ENCODE assay signal across 4 cellular contexts in the genomic region with DNA sequence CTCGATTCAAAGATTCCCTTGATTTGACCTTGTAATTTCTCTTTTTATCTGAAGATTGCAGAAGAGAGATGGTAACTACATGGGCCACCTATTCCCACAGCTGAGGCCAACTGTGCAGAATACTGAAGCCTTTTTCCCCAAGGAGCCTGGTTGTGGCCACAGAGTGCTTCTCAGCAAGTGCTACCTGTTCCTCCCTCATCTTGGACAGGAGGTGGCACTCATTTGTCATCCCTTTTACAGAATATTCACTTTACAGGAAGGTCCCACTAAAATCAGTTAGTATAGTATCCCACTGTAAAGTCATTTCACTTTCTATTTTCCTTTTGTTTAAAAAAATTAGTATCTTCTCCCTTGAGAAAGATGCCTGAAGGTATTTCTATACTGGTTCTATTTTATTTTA.
TF ChIP-seq lines count a peak whose summit lies in the region.

No MANE protein-coding gene starts in this region.

TF ChIP-seq in A549, 52 proteins besides CTCF, POLR2A, EP300 and RAD21:
- TF ChIP-seq, protein P1, sequence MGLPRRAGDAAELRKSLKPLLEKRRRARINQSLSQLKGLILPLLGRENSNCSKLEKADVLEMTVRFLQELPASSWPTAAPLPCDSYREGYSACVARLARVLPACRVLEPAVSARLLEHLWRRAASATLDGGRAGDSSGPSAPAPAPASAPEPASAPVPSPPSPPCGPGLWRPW (IDR thresholded peaks at IDR 0.05) = no peak
- TF ChIP-seq FOXS1 (CRISPR knock-in tag; IDR thresholded peaks at IDR 0.05) = no peak
- TF ChIP-seq EHF (CRISPR knock-in tag; IDR thresholded peaks at IDR 0.05) = no peak
- TF ChIP-seq POLR2AphosphoS2 (conservative IDR thresholded peaks at IDR 0.05; ENCODE audit: low read length) = no peak
- no peak for TF ChIP-seq HOXA7 (CRISPR knock-in tag; IDR thresholded peaks at IDR 0.05)
- no peak for TF ChIP-seq NPAS2 (CRISPR knock-in tag; IDR thresholded peaks at IDR 0.05; ENCODE audit: borderline replicate concordance)
- TF ChIP-seq, protein P2, sequence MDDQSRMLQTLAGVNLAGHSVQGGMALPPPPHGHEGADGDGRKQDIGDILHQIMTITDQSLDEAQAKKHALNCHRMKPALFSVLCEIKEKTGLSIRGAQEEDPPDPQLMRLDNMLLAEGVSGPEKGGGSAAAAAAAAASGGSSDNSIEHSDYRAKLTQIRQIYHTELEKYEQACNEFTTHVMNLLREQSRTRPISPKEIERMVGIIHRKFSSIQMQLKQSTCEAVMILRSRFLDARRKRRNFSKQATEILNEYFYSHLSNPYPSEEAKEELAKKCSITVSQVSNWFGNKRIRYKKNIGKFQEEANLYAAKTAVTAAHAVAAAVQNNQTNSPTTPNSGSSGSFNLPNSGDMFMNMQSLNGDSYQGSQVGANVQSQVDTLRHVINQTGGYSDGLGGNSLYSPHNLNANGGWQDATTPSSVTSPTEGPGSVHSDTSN (IDR thresholded peaks at IDR 0.05) = no peak

TF ChIP-seq in GM23338, 12 proteins besides CTCF, POLR2A, EP300 and RAD21 (continues in another document):
- TF ChIP-seq CREB1 (CRISPR knock-in tag; IDR thresholded peaks at IDR 0.05; ENCODE audit: low read depth) = no peak
- TF ChIP-seq, protein P3, sequence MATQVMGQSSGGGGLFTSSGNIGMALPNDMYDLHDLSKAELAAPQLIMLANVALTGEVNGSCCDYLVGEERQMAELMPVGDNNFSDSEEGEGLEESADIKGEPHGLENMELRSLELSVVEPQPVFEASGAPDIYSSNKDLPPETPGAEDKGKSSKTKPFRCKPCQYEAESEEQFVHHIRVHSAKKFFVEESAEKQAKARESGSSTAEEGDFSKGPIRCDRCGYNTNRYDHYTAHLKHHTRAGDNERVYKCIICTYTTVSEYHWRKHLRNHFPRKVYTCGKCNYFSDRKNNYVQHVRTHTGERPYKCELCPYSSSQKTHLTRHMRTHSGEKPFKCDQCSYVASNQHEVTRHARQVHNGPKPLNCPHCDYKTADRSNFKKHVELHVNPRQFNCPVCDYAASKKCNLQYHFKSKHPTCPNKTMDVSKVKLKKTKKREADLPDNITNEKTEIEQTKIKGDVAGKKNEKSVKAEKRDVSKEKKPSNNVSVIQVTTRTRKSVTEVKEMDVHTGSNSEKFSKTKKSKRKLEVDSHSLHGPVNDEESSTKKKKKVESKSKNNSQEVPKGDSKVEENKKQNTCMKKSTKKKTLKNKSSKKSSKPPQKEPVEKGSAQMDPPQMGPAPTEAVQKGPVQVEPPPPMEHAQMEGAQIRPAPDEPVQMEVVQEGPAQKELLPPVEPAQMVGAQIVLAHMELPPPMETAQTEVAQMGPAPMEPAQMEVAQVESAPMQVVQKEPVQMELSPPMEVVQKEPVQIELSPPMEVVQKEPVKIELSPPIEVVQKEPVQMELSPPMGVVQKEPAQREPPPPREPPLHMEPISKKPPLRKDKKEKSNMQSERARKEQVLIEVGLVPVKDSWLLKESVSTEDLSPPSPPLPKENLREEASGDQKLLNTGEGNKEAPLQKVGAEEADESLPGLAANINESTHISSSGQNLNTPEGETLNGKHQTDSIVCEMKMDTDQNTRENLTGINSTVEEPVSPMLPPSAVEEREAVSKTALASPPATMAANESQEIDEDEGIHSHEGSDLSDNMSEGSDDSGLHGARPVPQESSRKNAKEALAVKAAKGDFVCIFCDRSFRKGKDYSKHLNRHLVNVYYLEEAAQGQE (IDR thresholded peaks at IDR 0.05; ENCODE audit: unreplicated experiment) = no peak
- no peak for TF ChIP-seq STAT1 (IDR thresholded peaks at IDR 0.05; ENCODE audit: unreplicated experiment)
- TF ChIP-seq, protein P4, sequence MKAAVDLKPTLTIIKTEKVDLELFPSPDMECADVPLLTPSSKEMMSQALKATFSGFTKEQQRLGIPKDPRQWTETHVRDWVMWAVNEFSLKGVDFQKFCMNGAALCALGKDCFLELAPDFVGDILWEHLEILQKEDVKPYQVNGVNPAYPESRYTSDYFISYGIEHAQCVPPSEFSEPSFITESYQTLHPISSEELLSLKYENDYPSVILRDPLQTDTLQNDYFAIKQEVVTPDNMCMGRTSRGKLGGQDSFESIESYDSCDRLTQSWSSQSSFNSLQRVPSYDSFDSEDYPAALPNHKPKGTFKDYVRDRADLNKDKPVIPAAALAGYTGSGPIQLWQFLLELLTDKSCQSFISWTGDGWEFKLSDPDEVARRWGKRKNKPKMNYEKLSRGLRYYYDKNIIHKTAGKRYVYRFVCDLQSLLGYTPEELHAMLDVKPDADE (IDR thresholded peaks at IDR 0.05) = no peak

TF ChIP-seq in H1, 55 proteins besides CTCF, POLR2A, EP300 and RAD21:
- TF ChIP-seq CHD1 (IDR thresholded peaks at IDR 0.05; ENCODE audit: low read depth, low read length) (no peak), PHF8 (conservative IDR thresholded peaks at IDR 0.05; ENCODE audit: low read depth, low read length) (no peak), SIRT6 (IDR thresholded peaks at IDR 0.05; ENCODE audit: low read length) (no peak), FOSL1 (IDR thresholded peaks at IDR 0.05; ENCODE audit: insufficient read depth, low read depth, low read length) (no peak), GTF2F1 (IDR thresholded peaks at IDR 0.05; ENCODE audit: borderline replicate concordance, low read depth, low read length) (no peak), CREB1 (IDR thresholded peaks at IDR 0.05) (no peak)

TF ChIP-seq in HepG2, 621 proteins besides CTCF, POLR2A, EP300 and RAD21:
- TF ChIP-seq STAG1 (CRISPR knock-in tag; IDR thresholded peaks at IDR 0.05) (peak; percentile 47), SMC3 (IDR thresholded peaks at IDR 0.05; ENCODE audit: low read length) (peak; percentile 19; the same call in 1 of the 2 replicates), MED1 (CRISPR knock-in tag; IDR thresholded peaks at IDR 0.05) (no peak), MED13 (CRISPR knock-in tag; IDR thresholded peaks at IDR 0.05) (no peak), ZNF282 (IDR thresholded peaks at IDR 0.05; ENCODE audit: partially characterized antibody) (no peak)
- TF ChIP-seq, protein P5, sequence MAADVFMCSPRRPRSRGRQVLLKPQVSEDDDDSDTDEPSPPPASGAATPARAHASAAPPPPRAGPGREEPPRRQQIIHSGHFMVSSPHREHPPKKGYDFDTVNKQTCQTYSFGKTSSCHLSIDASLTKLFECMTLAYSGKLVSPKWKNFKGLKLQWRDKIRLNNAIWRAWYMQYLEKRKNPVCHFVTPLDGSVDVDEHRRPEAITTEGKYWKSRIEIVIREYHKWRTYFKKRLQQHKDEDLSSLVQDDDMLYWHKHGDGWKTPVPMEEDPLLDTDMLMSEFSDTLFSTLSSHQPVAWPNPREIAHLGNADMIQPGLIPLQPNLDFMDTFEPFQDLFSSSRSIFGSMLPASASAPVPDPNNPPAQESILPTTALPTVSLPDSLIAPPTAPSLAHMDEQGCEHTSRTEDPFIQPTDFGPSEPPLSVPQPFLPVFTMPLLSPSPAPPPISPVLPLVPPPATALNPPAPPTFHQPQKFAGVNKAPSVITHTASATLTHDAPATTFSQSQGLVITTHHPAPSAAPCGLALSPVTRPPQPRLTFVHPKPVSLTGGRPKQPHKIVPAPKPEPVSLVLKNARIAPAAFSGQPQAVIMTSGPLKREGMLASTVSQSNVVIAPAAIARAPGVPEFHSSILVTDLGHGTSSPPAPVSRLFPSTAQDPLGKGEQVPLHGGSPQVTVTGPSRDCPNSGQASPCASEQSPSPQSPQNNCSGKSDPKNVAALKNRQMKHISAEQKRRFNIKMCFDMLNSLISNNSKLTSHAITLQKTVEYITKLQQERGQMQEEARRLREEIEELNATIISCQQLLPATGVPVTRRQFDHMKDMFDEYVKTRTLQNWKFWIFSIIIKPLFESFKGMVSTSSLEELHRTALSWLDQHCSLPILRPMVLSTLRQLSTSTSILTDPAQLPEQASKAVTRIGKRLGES (CRISPR knock-in tag; IDR thresholded peaks at IDR 0.05; ENCODE audit: borderline replicate concordance) = no peak
